Comparison of ENCODE assay signal across 1 cellular context in genomic region chr4:5758741-5759140, GRCh38.
TF ChIP-seq lines count a peak whose summit lies in the region.

No MANE protein-coding gene starts in this region.

TF ChIP-seq in GM23338, 12 proteins besides CTCF, POLR2A, EP300 and RAD21 (continued from another document):
- TF ChIP-seq ZNF462 (CRISPR knock-in tag; IDR thresholded peaks at IDR 0.05): no peak
- TF ChIP-seq EZH2phosphoT487 (IDR thresholded peaks at IDR 0.05; ENCODE audit: unreplicated experiment): no peak
- no peak for TF ChIP-seq ZNF331 (CRISPR knock-in tag; IDR thresholded peaks at IDR 0.05; ENCODE audit: low read depth)
- no peak for TF ChIP-seq STAT1 (IDR thresholded peaks at IDR 0.05; ENCODE audit: unreplicated experiment)
TF ChIP-seq in GM23338: peak in this region for 0.
